ENCODE assay signal across 8 cellular contexts in genomic region chr21:42724226-42724920, GRCh38.
DNase-seq lines count a peak whose midpoint lies in the region; ATAC-seq and TF ChIP-seq lines count a peak whose summit lies in the region.

No MANE protein-coding gene starts in this region.

- H3K36me3 ChIP-seq in BLaER1 treated with 17β-estradiol and CSF1 and Interleukin-3, amounts not matched to agents 10 nM and 100 nM = no peaks in the 10 kb centered on the region

- peaks cover 0 to 10% (median 5%) of the 10 kb centered on the region in 11 experiments; a peak in 12 of 22 replicates for H3K9me3 ChIP-seq in BLaER1 treated with 17β-estradiol and CSF1 and Interleukin-3, amounts not matched to agents 10 nM and 100 nM (replicated peaks in 1 of 11)

- ATAC-seq in HG02678 (IDR thresholded peaks at IDR 0.05; ENCODE audit: unreplicated experiment) (no peak), GM19324 (IDR thresholded peaks at IDR 0.05; ENCODE audit: low FRiP score, unreplicated experiment) (no peak)

- H3K4me1 ChIP-seq in BLaER1 treated with 17β-estradiol and CSF1 and Interleukin-3, amounts not matched to agents 10 nM and 100 nM = peaks cover 24 to 28% (median 27%) of the 10 kb centered on the region in 10 experiments

- no peak overlapping the region; a peak in 1 of 22 replicates for H3K9ac ChIP-seq in BLaER1 treated with 17β-estradiol and CSF1 and Interleukin-3, amounts not matched to agents 10 nM and 100 nM

- peak overlapping the region; percentile 82 for H3K27ac Mint-ChIP-seq in osteocyte (ENCODE audit: unreplicated experiment)
- H3K27ac Mint-ChIP-seq in activated T-cell treated with anti-CD3 and anti-CD28 coated beads, Interleukin-2, amount 50 U/mL, for 24 hours = no peak overlapping the region

- H3K4me3 Mint-ChIP-seq in osteocyte (ENCODE audit: unreplicated experiment) = no peak overlapping the region
- H3K4me3 Mint-ChIP-seq in activated T-cell treated with anti-CD3 and anti-CD28 coated beads, Interleukin-2, amount 50 U/mL, for 24 hours = no peak overlapping the region

- peaks cover 0 to 33% (median 18%) of the 10 kb centered on the region in 11 experiments; a peak in 14 of 22 replicates for H3K27me3 ChIP-seq in BLaER1 treated with 17β-estradiol and CSF1 and Interleukin-3, amounts not matched to agents 10 nM and 100 nM

- no peak overlapping the region; a peak in 1 of 22 replicates for H3K27ac ChIP-seq in BLaER1 treated with 17β-estradiol and CSF1 and Interleukin-3, amounts not matched to agents 10 nM and 100 nM

- H3K4me1 Mint-ChIP-seq in osteocyte (ENCODE audit: unreplicated experiment) = peaks cover 40% of the 10 kb centered on the region
- peaks cover 5% of the 10 kb centered on the region for H3K4me1 Mint-ChIP-seq in activated T-cell treated with anti-CD3 and anti-CD28 coated beads, Interleukin-2, amount 50 U/mL, for 24 hours (ENCODE audit: low read depth)

- peaks cover 5% of the 10 kb centered on the region for H3K9me3 Mint-ChIP-seq in osteocyte (ENCODE audit: unreplicated experiment)
- H3K9me3 Mint-ChIP-seq in activated T-cell treated with anti-CD3 and anti-CD28 coated beads, Interleukin-2, amount 50 U/mL, for 24 hours = no peaks in the 10 kb centered on the region

- peaks cover 0 to 12% (median 0%) of the 10 kb centered on the region in 11 experiments; a peak in 4 of 22 replicates for H4K20me1 ChIP-seq in BLaER1 treated with 17β-estradiol and CSF1 and Interleukin-3, amounts not matched to agents 10 nM and 100 nM

- peak overlapping the region in 2 of 10 experiments; percentile 15 to 37; a peak in 3 of 20 replicates for H3K4me3 ChIP-seq in BLaER1 treated with 17β-estradiol and CSF1 and Interleukin-3, amounts not matched to agents 10 nM and 100 nM

- peak overlapping the region; percentile 75 to 97 (median 85) for H3K4me2 ChIP-seq in BLaER1 treated with 17β-estradiol and CSF1 and Interleukin-3, amounts not matched to agents 10 nM and 100 nM

- TF ChIP-seq CTCF in osteocyte (IDR thresholded peaks at IDR 0.05) = no peak

- no peaks in the 10 kb centered on the region for H3K27me3 Mint-ChIP-seq in osteocyte (ENCODE audit: unreplicated experiment)
- no peaks in the 10 kb centered on the region for H3K27me3 Mint-ChIP-seq in activated T-cell treated with anti-CD3 and anti-CD28 coated beads, Interleukin-2, amount 50 U/mL, for 24 hours

- peak; percentile 67 for DNase-seq in NCI-H460 (ENCODE audit: extremely low read depth, low read depth)
- DNase-seq in fibroblast of gingiva (ENCODE audit: low read depth) = peak; percentile 94
- no peak for DNase-seq in osteocyte (ENCODE audit: extremely low spot score, unreplicated experiment)
- DNase-seq in activated T-cell treated with anti-CD3 and anti-CD28 coated beads, Interleukin-2, amount 50 U/mL, for 24 hours = no peak
- DNase-seq in NCI-H1092 treated with DMSO at 0.1 percent for 48 hours (lab: John Stamatoyannopoulos, UW) = no peak

- H3K36me3 Mint-ChIP-seq in osteocyte (ENCODE audit: unreplicated experiment) = peaks cover 7% of the 10 kb centered on the region
- H3K36me3 Mint-ChIP-seq in activated T-cell treated with anti-CD3 and anti-CD28 coated beads, Interleukin-2, amount 50 U/mL, for 24 hours (ENCODE audit: low read depth) = no peaks in the 10 kb centered on the region

Comparison
In these comparisons a context has a peak if more than half of its experiments do, and no peak if none do; other contexts are left out.
1. DNase-seq: peak in NCI-H460 (single experiment) and fibroblast of gingiva (single experiment); none in osteocyte (single experiment), activated T-cell treated with anti-CD3 and anti-CD28 coated beads, Interleukin-2, amount 50 U/mL, for 24 hours (single experiment) and NCI-H1092 treated with DMSO at 0.1 percent for 48 hours (single experiment).